29 cellular contexts compared by ENCODE assay signal in genomic region chr5:97071993-97072392, GRCh38.
DNase-seq lines count a peak whose midpoint lies in the region; ATAC-seq and TF ChIP-seq lines count a peak whose summit lies in the region.
"Had no signal": no experiment of that assay in that cellular context is flagged by ENCODE, and none has a peak within 500 bp of the region (broad histone marks: within the 10 kb centered on the region; RNA-seq: fewer than 3 reads in every experiment).

No MANE protein-coding gene starts in this region.

- H3K9me3 ChIP-seq in sigmoid colon (no peaks in the 10 kb centered on the region), smooth muscle cell (replicated peaks; ENCODE audit: low read depth) (no peaks in the 10 kb centered on the region), SK-N-SH (no peaks in the 10 kb centered on the region)
- H3K9me3 ChIP-seq: A549; BE2C; BLaER1; BLaER1 treated with 17β-estradiol and CSF1 and Interleukin-3, amounts not matched to agents 10 nM and 100 nM; Caco-2 had no signal

- H3K4me3 ChIP-seq in sigmoid colon (no peak overlapping the region), smooth muscle cell (no peak overlapping the region), SK-N-SH (ENCODE audit: low read depth in 2 of 2, low read length in 1 of 2) (no peak overlapping the region)
- H3K4me3 ChIP-seq: A549; BLaER1; BLaER1 treated with 17β-estradiol and CSF1 and Interleukin-3, amounts not matched to agents 10 nM and 100 nM had no signal

- WGBS in sigmoid colon, 2 donors: 84 to 93% methylated on average over 4 of the region's 4 CpGs
- WGBS in smooth muscle cell (ENCODE audit: low lambda C conversion rate): 83% methylated on average over 4 of the region's 4 CpGs
- 43% methylated on average over 4 of the region's 4 CpGs for WGBS in SK-N-SH (ENCODE audit: low lambda C conversion rate)

- H3K79me2 ChIP-seq in smooth muscle cell (ENCODE audit: low read depth) (no peaks in the 10 kb centered on the region), SK-N-SH (ENCODE audit: insufficient read depth) (no peaks in the 10 kb centered on the region)

- no peak for TF ChIP-seq RAD21 in SK-N-SH (IDR thresholded peaks at IDR 0.05; ENCODE audit: low read length)

- peak overlapping the region; percentile 62 for H2AFZ ChIP-seq in smooth muscle cell (ENCODE audit: low read depth)
- H2AFZ ChIP-seq in SK-N-SH (ENCODE audit: low read depth): no peak overlapping the region

- DNase-seq in DMS 273 (lab: John Stamatoyannopoulos, UW; ENCODE audit: unreplicated experiment): peak; percentile 24
- no peak for DNase-seq in DMS 273 treated with DMSO at 0.1 percent for 48 hours (lab: John Stamatoyannopoulos, UW)
- DNase-seq in sigmoid colon: no peak
- DNase-seq in smooth muscle cell (lab: John Stamatoyannopoulos, UW; ENCODE audit: unreplicated experiment): no peak
- no peak for DNase-seq in SK-N-SH
- DNase-seq: 8988T; ACHN; AML-193; BE2C; C1 segment of cervical spinal cord; Caco-2; Calu3; CD4-positive, alpha-beta memory T cell; CD4-positive, alpha-beta T cell; CD4-positive, CD25-positive, alpha-beta regulatory T cell; CD8-positive, alpha-beta memory T cell; CD8-positive, alpha-beta T cell; COR-L47; DMS153; DMS53; DMS79; DMS79 treated with DMSO at 0.1 percent for 48 hours; DND-41; EL had no signal

- H3K36me3 ChIP-seq in sigmoid colon: no peaks in the 10 kb centered on the region
- no peaks in the 10 kb centered on the region for H3K36me3 ChIP-seq in smooth muscle cell (ENCODE audit: low read depth)
- H3K36me3 ChIP-seq in SK-N-SH (replicated peaks in 1 of 2; ENCODE audit: control insufficient read depth in 1 of 2, insufficient read depth in 2 of 2, low read length in 1 of 2): no peaks in the 10 kb centered on the region
- H3K36me3 ChIP-seq: BE2C; BLaER1; BLaER1 treated with 17β-estradiol and CSF1 and Interleukin-3, amounts not matched to agents 10 nM and 100 nM had no signal

- H4K20me1 ChIP-seq in smooth muscle cell (ENCODE audit: low read depth): no peaks in the 10 kb centered on the region
- no peaks in the 10 kb centered on the region for H4K20me1 ChIP-seq in SK-N-SH (ENCODE audit: insufficient read depth)
- H4K20me1 ChIP-seq: BLaER1; BLaER1 treated with 17β-estradiol and CSF1 and Interleukin-3, amounts not matched to agents 10 nM and 100 nM had no signal

- ATAC-seq in HG03520 (IDR thresholded peaks at IDR 0.05; ENCODE audit: unreplicated experiment): no peak
- ATAC-seq: A549; CD8-positive, alpha-beta T cell had no signal

- peaks cover 12% of the 10 kb centered on the region for H3F3A ChIP-seq in smooth muscle cell (ENCODE audit: low read depth)
- no peaks in the 10 kb centered on the region for H3F3A ChIP-seq in SK-N-SH (replicated peaks; ENCODE audit: insufficient read depth)

- H3K9ac ChIP-seq in smooth muscle cell (ENCODE audit: low read depth) (no peak overlapping the region), SK-N-SH (no peak overlapping the region)
- H3K9ac ChIP-seq: BLaER1; BLaER1 treated with 17β-estradiol and CSF1 and Interleukin-3, amounts not matched to agents 10 nM and 100 nM had no signal

- no peak for TF ChIP-seq POLR2A in sigmoid colon (IDR thresholded peaks at IDR 0.05)

- H3K27me3 ChIP-seq in sigmoid colon (no peaks in the 10 kb centered on the region), smooth muscle cell (ENCODE audit: low read depth) (no peaks in the 10 kb centered on the region), SK-N-SH (ENCODE audit: insufficient read depth) (no peaks in the 10 kb centered on the region)
- H3K27me3 ChIP-seq: BE2C; BLaER1; BLaER1 treated with 17β-estradiol and CSF1 and Interleukin-3, amounts not matched to agents 10 nM and 100 nM had no signal

- POLR2A ChIA-PET in SK-N-SH (lab: Yijun Ruan, JAX): no interaction called here

- peak overlapping the region; percentile 59 for H3K4me2 ChIP-seq in smooth muscle cell
- no peak overlapping the region for H3K4me2 ChIP-seq in SK-N-SH
- H3K4me2 ChIP-seq: A549; BLaER1; BLaER1 treated with 17β-estradiol and CSF1 and Interleukin-3, amounts not matched to agents 10 nM and 100 nM had no signal

- H3K4me1 ChIP-seq in sigmoid colon (peaks cover 0 to 26% (median 19%) of the 10 kb centered on the region in 4 donors), smooth muscle cell (ENCODE audit: low read depth) (no peaks in the 10 kb centered on the region), SK-N-SH (ENCODE audit: control insufficient read depth in 1 of 2, insufficient read depth in 2 of 2, low read depth in 1 of 2, low read length in 1 of 2) (no peaks in the 10 kb centered on the region; a peak in 1 of 4 replicates)
- H3K4me1 ChIP-seq: A549; BE2C; BLaER1 treated with 17β-estradiol and CSF1 and Interleukin-3, amounts not matched to agents 10 nM and 100 nM had no signal

- no peak for TF ChIP-seq CTCF in sigmoid colon (IDR thresholded peaks at IDR 0.05)
- TF ChIP-seq CTCF in smooth muscle cell (IDR thresholded peaks at IDR 0.05; ENCODE audit: borderline replicate concordance, insufficient read depth, poor library complexity, severe bottlenecking): no peak
- no peak for TF ChIP-seq CTCF in SK-N-SH (IDR thresholded peaks at IDR 0.05)

- TF ChIP-seq EP300 in sigmoid colon (IDR thresholded peaks at IDR 0.05): no peak
- no peak for TF ChIP-seq EP300 in SK-N-SH (IDR thresholded peaks at IDR 0.05; ENCODE audit: borderline replicate concordance in 1 of 2, low read depth in 1 of 2, low read length in 1 of 2)

- CTCF ChIA-PET in SK-N-SH (lab: Yijun Ruan, JAX): no interaction called here

- intact Hi-C loops in sigmoid colon (cut with DNase I): no loop called here

- H3K27ac ChIP-seq in sigmoid colon (peak overlapping the region in 3 of 4 donors; percentile 69 to 81 (median 78)), smooth muscle cell (ENCODE audit: low read depth) (no peak overlapping the region), SK-N-SH (ENCODE audit: low read depth in 2 of 2, low read length in 1 of 2) (no peak overlapping the region)
- H3K27ac ChIP-seq: A549; BLaER1; BLaER1 treated with 17β-estradiol and CSF1 and Interleukin-3, amounts not matched to agents 10 nM and 100 nM; C4-2B had no signal

- H3K9me2 ChIP-seq in SK-N-SH: no peaks in the 10 kb centered on the region

TF ChIP-seq in SK-N-SH, 30 proteins besides CTCF, POLR2A, EP300 and RAD21 (continues in another document):
- TF ChIP-seq USF2 (IDR thresholded peaks at IDR 0.05; ENCODE audit: borderline replicate concordance, low read depth, low read length) (no peak), SIN3A (IDR thresholded peaks at IDR 0.05; ENCODE audit: borderline replicate concordance, low read depth, low read length) (no peak), ZBTB33 (IDR thresholded peaks at IDR 0.05; ENCODE audit: borderline replicate concordance, low read depth) (no peak), SMC3 (IDR thresholded peaks at IDR 0.05; ENCODE audit: low read depth, low read length) (no peak), YY1 (IDR thresholded peaks at IDR 0.05; ENCODE audit: low read depth) (no peak), TAF1 (IDR thresholded peaks at IDR 0.05; ENCODE audit: borderline replicate concordance, low read depth, low read length) (no peak), GABPA (IDR thresholded peaks at IDR 0.05; ENCODE audit: low read depth) (no peak), FOSL2 (IDR thresholded peaks at IDR 0.05; ENCODE audit: borderline replicate concordance, low read depth) (no peak), FOXM1 (IDR thresholded peaks at IDR 0.05; ENCODE audit: low read depth) (no peak), REST (IDR thresholded peaks at IDR 0.05; ENCODE audit: low read depth, low read length) (no peak)

Comparison
In these comparisons a context has a peak if more than half of its experiments do, and no peak if none do; other contexts are left out.
1. H3K27ac ChIP-seq: peak in sigmoid colon (3 of 4); none in smooth muscle cell (single experiment) and SK-N-SH (0 of 2).